28 cellular contexts compared by ENCODE assay signal in genomic region chr1:225944387-225944786, GRCh38. TPM values are rescaled to one million over a fixed set of nuclear protein-coding genes. Genes with fewer than 3 reads are reported as not detected.
DNase-seq lines count a peak whose midpoint lies in the region; ATAC-seq, FAIRE-seq and TF ChIP-seq lines count a peak whose summit lies in the region.
"Had no signal": no experiment of that assay in that cellular context is flagged by ENCODE, and none has a peak within 500 bp of the region (broad histone marks: within the 10 kb centered on the region; RNA-seq: fewer than 3 reads in every experiment).

No MANE protein-coding gene starts in this region.

- TF ChIP-seq EP300 in K562 (IDR thresholded peaks at IDR 0.05; ENCODE audit: low read length): no peak

- FAIRE-seq in K562 (lab: Jason Lieb, UNC): no peak
- FAIRE-seq: keratinocyte, RCC 7860 had no signal

- H3K27ac ChIP-seq in BLaER1 (no peak overlapping the region; the same call in 1 of the 2 replicates), HUES6 (ENCODE audit: low read depth, low read length) (peak overlapping the region; percentile 80; the same call in 1 of the 2 replicates), K562 (ENCODE audit: extremely low read depth, low read depth, low read length) (no peak overlapping the region), mesendoderm (ENCODE audit: low read depth, low read length) (no peak overlapping the region)
- H3K27ac ChIP-seq: cardiac muscle cell had no signal

- no peak overlapping the region for H3K9ac ChIP-seq in BLaER1
- peak overlapping the region; percentile 88 for H3K9ac ChIP-seq in HUES6 (ENCODE audit: low read length)
- H3K9ac ChIP-seq in K562 (ENCODE audit: insufficient read depth in 1 of 2, low read depth in 2 of 2, low read length in 2 of 2): no peak overlapping the region
- no peak overlapping the region for H3K9ac ChIP-seq in mesendoderm (ENCODE audit: low read length)

- no peak overlapping the region for H4K8ac ChIP-seq in mesendoderm (ENCODE audit: low read depth, low read length)

- POLR2A ChIA-PET in K562 (lab: Yijun Ruan, JAX): interaction anchor here (1.0 to 1.3 kb wide), 2 partner anchors 17 to 26 kb away, joined by 3 read pairs; no protein-coding TSS in a partner anchor

- TF ChIP-seq CTCF in K562 (IDR thresholded peaks at IDR 0.05 in 2 of 3, conservative IDR thresholded peaks at IDR 0.05 in 1 of 3; ENCODE audit: insufficient read depth in 2 of 3, low read depth in 1 of 3, low read length in 3 of 3): no peak

- H3K4me2 ChIP-seq in BLaER1: peak overlapping the region; percentile 60
- no peak overlapping the region for H3K4me2 ChIP-seq in K562 (ENCODE audit: insufficient read depth, low read length)
- H3K4me2 ChIP-seq in mesendoderm (ENCODE audit: low read length): no peak overlapping the region

- H2BK15ac ChIP-seq in mesendoderm (replicated peaks; ENCODE audit: low read depth): no peak overlapping the region

- intact Hi-C loops in K562 (cut with micrococcal nuclease): no loop called here

- no peak for TF ChIP-seq POLR2A in K562 (conservative IDR thresholded peaks at IDR 0.05)

- no peak overlapping the region for H3K4me3 ChIP-seq in BLaER1
- no peak overlapping the region for H3K4me3 ChIP-seq in HUES6 (ENCODE audit: low read depth, low read length)
- H3K4me3 ChIP-seq in K562: no peak overlapping the region
- no peak overlapping the region for H3K4me3 ChIP-seq in mesendoderm (ENCODE audit: low read length)
- H3K4me3 ChIP-seq: cardiac muscle cell had no signal

- no peaks in the 10 kb centered on the region for H3K79me2 ChIP-seq in K562 (ENCODE audit: control insufficient read depth, insufficient read depth, low read length)
- H3K79me2 ChIP-seq in mesendoderm (ENCODE audit: control insufficient read depth, insufficient read depth, low read length): no peaks in the 10 kb centered on the region

- H3K18ac ChIP-seq in mesendoderm (ENCODE audit: low read length): peak overlapping the region; percentile 11

- no peaks in the 10 kb centered on the region for H3K79me1 ChIP-seq in mesendoderm (ENCODE audit: low read length)

- no peaks in the 10 kb centered on the region for H3K9me1 ChIP-seq in K562 (ENCODE audit: control insufficient read depth, insufficient read depth, low read length)

- DNase-seq in K562 (ENCODE audit: extremely low read depth in 1 of 4, low spot score in 3 of 4) (peak in 3 of 4 experiments; percentile 10 to 16 (median 14)), mesendoderm (no peak), NCI-H510A (lab: John Stamatoyannopoulos, UW) (no peak), midbrain (lab: John Stamatoyannopoulos, UW) (no peak)
- DNase-seq in activated effector memory CD4-positive, alpha-beta T cell treated with anti-CD3 and anti-CD28 coated beads, Interleukin-2, amount 50 U/mL, for 16 hours: no peak
- DNase-seq: activated CD8-positive, alpha-beta T cell treated with anti-CD3 and anti-CD28 coated beads, Interleukin-2, amount 10 ng/mL, durations not matched to agents 7 days and 5 days; activated T-cell treated with anti-CD3 and anti-CD28 coated beads for 4 hours; DMS 273 treated with DMSO at 0.1 percent for 48 hours; glutamatergic neuron; HFFc6; KBM-7; NCI-H2029; NCI-H2227 treated with DMSO at 0.1 percent for 48 hours; NCI-H69; stimulated activated naive B cell treated with anti-CD40 and anti-IgM and Interleukin-4, amounts not matched to agents 10 μg/mL and 1 μg/mL and 100 μg/mL, for 72 hours; substantia nigra; trophoblast cell had no signal

- H2BK5ac ChIP-seq in mesendoderm (ENCODE audit: low read length): peak overlapping the region; percentile 39

- no peak overlapping the region for H3K4ac ChIP-seq in mesendoderm (ENCODE audit: low read depth, low read length)

- no peak for TF ChIP-seq RAD21 in K562 (CRISPR knock-in tag; conservative IDR thresholded peaks at IDR 0.05 in 1 of 2, IDR thresholded peaks at IDR 0.05 in 1 of 2)

- peak overlapping the region; percentile 68 for H3K56ac ChIP-seq in mesendoderm (ENCODE audit: low read length)

- H2AFZ ChIP-seq in K562 (ENCODE audit: low read depth, low read length): no peak overlapping the region

- no peaks in the 10 kb centered on the region for H4K20me1 ChIP-seq in BLaER1
- H4K20me1 ChIP-seq in K562 (replicated peaks; ENCODE audit: control insufficient read depth, insufficient read depth, low read length): no peaks in the 10 kb centered on the region

- no peak overlapping the region for H4K5ac ChIP-seq in mesendoderm (ENCODE audit: low read length)

- H2AK5ac ChIP-seq in mesendoderm (ENCODE audit: low read length): no peak overlapping the region

- H3K27me3 ChIP-seq in BLaER1: no peaks in the 10 kb centered on the region
- H3K27me3 ChIP-seq in HUES6 (ENCODE audit: control insufficient read depth, insufficient read depth, low read length): peaks cover 36% of the 10 kb centered on the region
- H3K27me3 ChIP-seq in K562 (ENCODE audit: control insufficient read depth in 2 of 2, insufficient read depth in 2 of 2, low read length in 2 of 2): no peaks in the 10 kb centered on the region
- no peaks in the 10 kb centered on the region for H3K27me3 ChIP-seq in mesendoderm (ENCODE audit: insufficient read depth, low read length, poor library complexity)
- H3K27me3 ChIP-seq: cardiac muscle cell had no signal

- in situ Hi-C loops in K562 (cut with MboI): no loop called here

- BruUV-seq in K562 (replicated peaks; lab: Mats Ljungman, UMichigan): no TSS peak

- H3K9me3 ChIP-seq in BLaER1 (no peaks in the 10 kb centered on the region), HUES6 (ENCODE audit: control insufficient read depth, insufficient read depth, low read depth, low read length) (no peaks in the 10 kb centered on the region), K562 (replicated peaks; ENCODE audit: control insufficient read depth, insufficient read depth, low read depth, low read length) (no peaks in the 10 kb centered on the region)

- CTCF ChIA-PET in K562 (lab: Yijun Ruan, JAX; ENCODE audit: low intra/inter-chr PET ratio): no interaction called here

- H3K4me1 ChIP-seq in BLaER1 (peaks cover 46% of the 10 kb centered on the region), HUES6 (ENCODE audit: control insufficient read depth, insufficient read depth, low read length) (peaks cover 85% of the 10 kb centered on the region), K562 (replicated peaks in 1 of 2; ENCODE audit: control insufficient read depth in 2 of 2, insufficient read depth in 2 of 2, low read length in 2 of 2) (peaks cover 13 to 18% of the 10 kb centered on the region in 2 experiments; a peak in 4 of 5 replicates), mesendoderm (ENCODE audit: control insufficient read depth, low read depth, low read length) (peaks cover 25% of the 10 kb centered on the region)

- ATAC-seq in K562 (no peak), GM21737 (IDR thresholded peaks at IDR 0.05; ENCODE audit: unreplicated experiment) (no peak)
- ATAC-seq: esophagus mucosa had no signal

- 86% methylated on average over 2 of the region's 2 CpGs for WGBS in K562 (ENCODE audit: insufficient coverage, low coverage, missing lambda C conversion rate)
- no CpG with 5 or more reads among the region's 2 CpGs for WGBS in mesendoderm (ENCODE audit: extremely low coverage, insufficient coverage, low lambda C conversion rate)

- H3K23ac ChIP-seq in mesendoderm (ENCODE audit: low read length): no peak overlapping the region

- H3K36me3 ChIP-seq in BLaER1 (no peaks in the 10 kb centered on the region), HUES6 (ENCODE audit: control insufficient read depth, insufficient read depth, low read length) (no peaks in the 10 kb centered on the region), K562 (ENCODE audit: control insufficient read depth, insufficient read depth, low read length) (no peaks in the 10 kb centered on the region), mesendoderm (ENCODE audit: control insufficient read depth, insufficient read depth, low read length) (no peaks in the 10 kb centered on the region)
- H3K36me3 ChIP-seq: cardiac muscle cell had no signal

- H2BK120ac ChIP-seq in mesendoderm (ENCODE audit: low read depth, low read length): no peak overlapping the region

RNA-seq across cellular contexts. Expression of gene LEFTY2, which starts 3.4 kb away (rescaled TPM):
- total RNA-seq in K562 (2011; cell fraction: chromatin; rRNA removed; ENCODE audit: low replicate concordance): 0.23 TPM in 1 of 2 replicates, not detected in the other
- total RNA-seq in K562 (2011; cell fraction: nucleolus; rRNA removed): not detected in 2 replicates
- total RNA-seq in K562 (2011; cell fraction: nucleoplasm; rRNA removed): 0.29 TPM in 1 of 2 replicates, not detected in the other
- total RNA-seq in K562 (2014; rRNA removed) (0.08 and 0.14 TPM in 2 replicates), K562 (2014; rRNA removed; fragmentation: Illumina TruSeq; extraction: Trizol) (not detected in 2 replicates), K562 (2015; rRNA removed; fragmentation: Illumina TruSeq; extraction: Trizol) (not detected in 2 replicates), K562 (2021) (not detected in 2 replicates)
- polyA plus RNA-seq in K562 (2011; rRNA removed) (0.04 and 0.07 TPM in 2 replicates), K562 (2014; fragmentation: Illumina TruSeq; extraction: Trizol) (not detected in 2 replicates), K562 (2014; fragmentation: Nextera tagmentation; extraction: Ambion mirVana) (not detected), K562 (2014; rRNA removed) (0.78 TPM in 1 of 2 replicates, not detected in the other)
- 0.03 and 0.06 TPM in 2 replicates for polyA plus RNA-seq in K562 (2011; cell fraction: cytosol; rRNA removed)
- polyA plus RNA-seq in K562 (2011; cell fraction: nucleus; rRNA removed): 0.06 TPM in 1 of 2 replicates, not detected in the other
- 0.04 TPM in 2 replicates for polyA plus RNA-seq in K562 (2012)
- not detected in 2 replicates for polyA minus RNA-seq in K562 (2011; rRNA and poly(A)+ RNA removed)
- polyA minus RNA-seq in K562 (2011; cell fraction: cytosol; rRNA and poly(A)+ RNA removed): not detected in 2 replicates
- not detected in 2 replicates for polyA minus RNA-seq in K562 (2011; cell fraction: nucleus; rRNA and poly(A)+ RNA removed)
- polyA plus RNA-seq in mesendoderm (2013, experiment 1 of 2): 11.8 TPM
- polyA plus RNA-seq in mesendoderm (2013, experiment 2 of 2): 13.3 TPM
- total RNA-seq: A673; activated CD8-positive, alpha-beta T cell treated with anti-CD3 and anti-CD28 coated beads, Interleukin-2, amount 10 ng/mL, durations not matched to agents 7 days and 5 days; activated naive CD4-positive, alpha-beta T cell treated with anti-CD3 and anti-CD28 coated beads, Interleukin-2, amount 50 U/mL, for 72 hours; esophagus mucosa; HFFc6; renal cortical epithelial cell had no signal
- polyA plus RNA-seq: keratinocyte had no signal

RNA-seq across cellular contexts. Expression of gene PYCR2, which starts 20.3 kb away (rescaled TPM):
- 118 and 268 TPM in 2 replicates for total RNA-seq in K562 (2011; cell fraction: chromatin; rRNA removed; ENCODE audit: low replicate concordance)
- total RNA-seq in K562 (2011; cell fraction: nucleolus; rRNA removed): 193 and 210 TPM in 2 replicates
- total RNA-seq in K562 (2011; cell fraction: nucleoplasm; rRNA removed): 181 and 191 TPM in 2 replicates
- 162 and 176 TPM in 2 replicates for total RNA-seq in K562 (2014; rRNA removed)
- total RNA-seq in K562 (2014; rRNA removed; fragmentation: Illumina TruSeq; extraction: Trizol): 75.2 and 76.7 TPM in 2 replicates
- total RNA-seq in K562 (2015; rRNA removed; fragmentation: Illumina TruSeq; extraction: Trizol): 79.2 and 83.5 TPM in 2 replicates
- 200 and 219 TPM in 2 replicates for total RNA-seq in K562 (2021)
- 127 and 246 TPM in 2 replicates for polyA plus RNA-seq in K562 (2011; rRNA removed)
- 168 and 216 TPM in 2 replicates for polyA plus RNA-seq in K562 (2011; cell fraction: cytosol; rRNA removed)
- polyA plus RNA-seq in K562 (2011; cell fraction: nucleus; rRNA removed): 321 and 394 TPM in 2 replicates
- 161 and 213 TPM in 2 replicates for polyA plus RNA-seq in K562 (2012)
- 154 and 187 TPM in 2 replicates for polyA plus RNA-seq in K562 (2014; fragmentation: Illumina TruSeq; extraction: Trizol)
- polyA plus RNA-seq in K562 (2014; fragmentation: Nextera tagmentation; extraction: Ambion mirVana): 1 to 10 TPM; 5.5 to 7.9 TPM
- polyA plus RNA-seq in K562 (2014; rRNA removed): 195 and 208 TPM in 2 replicates
- polyA minus RNA-seq in K562 (2011; rRNA and poly(A)+ RNA removed): 79.4 and 82.2 TPM in 2 replicates
- polyA minus RNA-seq in K562 (2011; cell fraction: cytosol; rRNA and poly(A)+ RNA removed): 58.5 and 79.5 TPM in 2 replicates
- 66.8 and 85.3 TPM in 2 replicates for polyA minus RNA-seq in K562 (2011; cell fraction: nucleus; rRNA and poly(A)+ RNA removed)
- 94.1 TPM for polyA plus RNA-seq in mesendoderm (2013, experiment 1 of 2)
- 95.3 TPM for polyA plus RNA-seq in mesendoderm (2013, experiment 2 of 2)

RNA-seq across cellular contexts. Expression of gene SDE2, which starts 54.8 kb away (rescaled TPM):
- 30.3 and 54.4 TPM in 2 replicates for total RNA-seq in K562 (2011; cell fraction: chromatin; rRNA removed; ENCODE audit: low replicate concordance)
- total RNA-seq in K562 (2011; cell fraction: nucleolus; rRNA removed): 21.3 and 22.5 TPM in 2 replicates
- total RNA-seq in K562 (2011; cell fraction: nucleoplasm; rRNA removed): 40.9 and 49.1 TPM in 2 replicates
- total RNA-seq in K562 (2014; rRNA removed) (44.9 and 46.0 TPM in 2 replicates), K562 (2014; rRNA removed; fragmentation: Illumina TruSeq; extraction: Trizol) (62.3 and 72.5 TPM in 2 replicates), K562 (2015; rRNA removed; fragmentation: Illumina TruSeq; extraction: Trizol) (42.7 and 43.0 TPM in 2 replicates), K562 (2021) (45.3 and 50.5 TPM in 2 replicates)
- polyA plus RNA-seq in K562 (2011; rRNA removed) (35.6 and 49.1 TPM in 2 replicates), K562 (2014; fragmentation: Illumina TruSeq; extraction: Trizol) (35.7 and 39.9 TPM in 2 replicates), K562 (2014; fragmentation: Nextera tagmentation; extraction: Ambion mirVana) (10 to 100 TPM; 14.3 to 19.3 TPM), K562 (2014; rRNA removed) (44.6 and 46.1 TPM in 2 replicates)
- 19.9 and 37.9 TPM in 2 replicates for polyA plus RNA-seq in K562 (2011; cell fraction: cytosol; rRNA removed)
- polyA plus RNA-seq in K562 (2011; cell fraction: nucleus; rRNA removed): 10.7 and 11.3 TPM in 2 replicates
- 13.2 and 19.6 TPM in 2 replicates for polyA plus RNA-seq in K562 (2012)
- 55.7 and 62.4 TPM in 2 replicates for polyA minus RNA-seq in K562 (2011; rRNA and poly(A)+ RNA removed)
- 24.8 and 29.7 TPM in 2 replicates for polyA minus RNA-seq in K562 (2011; cell fraction: cytosol; rRNA and poly(A)+ RNA removed)
- 11.2 and 15.9 TPM in 2 replicates for polyA minus RNA-seq in K562 (2011; cell fraction: nucleus; rRNA and poly(A)+ RNA removed)
- 12.6 TPM for polyA plus RNA-seq in mesendoderm (2013, experiment 1 of 2)
- 13.0 TPM for polyA plus RNA-seq in mesendoderm (2013, experiment 2 of 2)

RNA-seq across cellular contexts. Expression of gene LEFTY1, which starts 55.4 kb away (rescaled TPM):
- total RNA-seq in K562 (2011; cell fraction: chromatin; rRNA removed; ENCODE audit: low replicate concordance): 0.88 and 1.0 TPM in 2 replicates
- 1.2 TPM in 1 of 2 replicates, not detected in the other for total RNA-seq in K562 (2011; cell fraction: nucleolus; rRNA removed)
- total RNA-seq in K562 (2011; cell fraction: nucleoplasm; rRNA removed): 1.1 TPM in 1 of 2 replicates, not detected in the other
- total RNA-seq in K562 (2014; rRNA removed) (0.16 TPM in 1 of 2 replicates, not detected in the other), K562 (2014; rRNA removed; fragmentation: Illumina TruSeq; extraction: Trizol) (0.07 TPM in 1 of 2 replicates, not detected in the other), K562 (2015; rRNA removed; fragmentation: Illumina TruSeq; extraction: Trizol) (not detected in 2 replicates), K562 (2021) (0.20 and 0.24 TPM in 2 replicates)
- polyA plus RNA-seq in K562 (2011; rRNA removed) (0.09 and 0.21 TPM in 2 replicates), K562 (2014; fragmentation: Illumina TruSeq; extraction: Trizol) (0.15 TPM in 1 of 2 replicates, not detected in the other), K562 (2014; fragmentation: Nextera tagmentation; extraction: Ambion mirVana) (not detected), K562 (2014; rRNA removed) (0.13 TPM in 1 of 2 replicates, not detected in the other)
- polyA plus RNA-seq in K562 (2011; cell fraction: cytosol; rRNA removed): 0.09 and 0.30 TPM in 2 replicates
- 0.41 and 0.67 TPM in 2 replicates for polyA plus RNA-seq in K562 (2011; cell fraction: nucleus; rRNA removed)
- polyA plus RNA-seq in K562 (2012): 0.04 and 0.07 TPM in 2 replicates
- not detected in 2 replicates for polyA minus RNA-seq in K562 (2011; rRNA and poly(A)+ RNA removed)
- polyA minus RNA-seq in K562 (2011; cell fraction: cytosol; rRNA and poly(A)+ RNA removed): not detected in 2 replicates
- polyA minus RNA-seq in K562 (2011; cell fraction: nucleus; rRNA and poly(A)+ RNA removed): 0.22 and 0.27 TPM in 2 replicates
- polyA plus RNA-seq in mesendoderm (2013, experiment 1 of 2): 42.5 TPM
- 42.7 TPM for polyA plus RNA-seq in mesendoderm (2013, experiment 2 of 2)
- total RNA-seq: A673; activated CD8-positive, alpha-beta T cell treated with anti-CD3 and anti-CD28 coated beads, Interleukin-2, amount 10 ng/mL, durations not matched to agents 7 days and 5 days; esophagus mucosa; fibroblast of villous mesenchyme; HFFc6 had no signal
- polyA plus RNA-seq: cardiac muscle cell, keratinocyte had no signal

Comparison
In these comparisons a context has a peak if more than half of its experiments do, and no peak if none do; other contexts are left out.
1. DNase-seq: peak in K562 (3 of 4); none in mesendoderm (single experiment), NCI-H510A (single experiment), midbrain (single experiment) and activated effector memory CD4-positive, alpha-beta T cell treated with anti-CD3 and anti-CD28 coated beads, Interleukin-2, amount 50 U/mL, for 16 hours (single experiment).